Comparison of ENCODE assay signal across 8 cellular contexts in the genomic region with DNA sequence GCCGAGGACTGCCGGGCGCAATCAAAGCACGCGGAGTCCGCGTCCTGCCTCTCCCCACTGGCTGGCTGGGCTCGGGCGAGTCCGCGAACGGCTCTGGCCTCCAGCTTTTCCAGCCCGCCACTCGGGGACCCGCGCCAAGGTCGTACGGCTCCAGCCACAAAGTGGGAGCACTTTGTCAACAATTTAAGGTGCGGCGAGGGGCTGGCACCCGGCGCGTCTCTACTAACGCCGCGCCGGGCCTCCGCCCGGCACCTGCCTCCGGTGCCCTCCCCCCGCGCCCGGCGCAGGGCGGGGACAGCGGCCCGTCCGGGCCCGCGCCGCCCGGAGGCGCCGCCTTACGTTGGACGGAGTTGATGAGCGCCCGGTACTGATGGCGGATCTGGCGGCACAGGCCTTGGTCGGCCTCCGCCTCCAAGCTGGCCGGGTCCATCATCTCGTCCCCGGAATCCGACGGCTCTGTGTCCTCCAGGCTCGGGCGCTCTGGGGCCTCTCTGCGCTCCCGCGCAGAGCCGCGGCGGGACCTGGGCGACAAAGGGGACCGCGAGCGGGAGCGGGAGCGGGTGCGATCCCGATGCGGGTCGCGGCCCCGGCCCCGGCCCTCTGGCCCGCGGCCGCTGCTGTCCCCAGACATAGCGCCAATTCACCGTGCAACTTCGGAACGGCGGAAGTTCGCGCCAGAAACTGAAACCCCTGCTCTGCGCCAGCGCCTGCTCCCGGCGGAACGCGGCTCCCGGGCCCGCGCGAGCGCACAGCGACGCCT. TPM values are rescaled to one million over a fixed set of nuclear protein-coding genes. Genes with fewer than 3 reads are reported as not detected.
DNase-seq lines count a peak whose midpoint lies in the region; TF ChIP-seq lines count a peak whose summit lies in the region.

TSS of gene NSMCE4A (minus strand) at position 683 of the 760 bp plus-strand sequence. CDS start at position 631, 52 bp downstream.

- H3K9me3 ChIP-seq in GM23248 (ENCODE audit: low read depth) (no peaks in the 10 kb centered on the region), Karpas-422 (ENCODE audit: low read length) (0 out of 2 replicates have a peak, but pooled peaks cover 3% of the 10 kb centered on the region), adipocyte (ENCODE audit: control insufficient read depth, low read length) (no peaks in the 10 kb centered on the region), transverse colon (no peaks in the 10 kb centered on the region)

- H3K4me3 ChIP-seq in GM23248 (peak within 1 kb of the TSS; percentile 92), Karpas-422 (ENCODE audit: low read length) (peak within 1 kb of the TSS; percentile 96), adipocyte (ENCODE audit: low read length) (peak within 1 kb of the TSS; percentile 85), transverse colon (peak within 1 kb of the TSS; percentile 84 to 99 (median 94))

- H3K27me3 ChIP-seq in GM23248 (replicated peaks; ENCODE audit: insufficient read depth) (no peaks in the 10 kb centered on the region), Karpas-422 (ENCODE audit: low read length) (no peaks in the 10 kb centered on the region), adipocyte (replicated peaks; ENCODE audit: control insufficient read depth, insufficient read depth, low read length) (no peaks in the 10 kb centered on the region), transverse colon (no peaks in the 10 kb centered on the region)

- H4K20me1 ChIP-seq in GM23248 (ENCODE audit: insufficient read depth) (no peaks in the 10 kb centered on the region), Karpas-422 (ENCODE audit: insufficient read depth, low read depth, low read length) (peaks cover 9% of the 10 kb centered on the region; the same call in 1 of the 2 replicates)

- H2AFZ ChIP-seq in GM23248 (peak within 1 kb of the TSS; percentile 95), Karpas-422 (ENCODE audit: low read length) (peak within 1 kb of the TSS; percentile 92)

- TF ChIP-seq EP300 in transverse colon (IDR thresholded peaks at IDR 0.05; ENCODE audit: low read depth) = no peak

- H3K36me3 ChIP-seq in GM23248 (ENCODE audit: low read depth) (no peaks in the 10 kb centered on the region), Karpas-422 (ENCODE audit: insufficient read depth, low read length) (peaks cover 13% of the 10 kb centered on the region; the same call in 1 of the 2 replicates), adipocyte (ENCODE audit: control insufficient read depth, insufficient read depth, low read length, severe bottlenecking) (peaks cover 4% of the 10 kb centered on the region), transverse colon (peaks cover 0 to 11% (median 5%) of the 10 kb centered on the region in 4 donors)

- H3K4me2 ChIP-seq in GM23248 (ENCODE audit: unreplicated experiment) = peak within 1 kb of the TSS; percentile 93
- peak within 1 kb of the TSS; percentile 87 for H3K4me2 ChIP-seq in Karpas-422 (ENCODE audit: low read depth, low read length, poor library complexity, severe bottlenecking)

- H3K9me2 ChIP-seq in GM23248 (ENCODE audit: insufficient read depth) (no peaks in the 10 kb centered on the region), Karpas-422 (replicated peaks; ENCODE audit: insufficient read depth, low read length) (no peaks in the 10 kb centered on the region)

- in situ Hi-C loops in GM23248 (cut with MboI) = no loop called here
- in situ Hi-C loops in transverse colon (cut with MboI; ENCODE audit: low pct_ligation_motif_present in 1 of 4, low pct_unique_long_range_greater_than_20kb in 1 of 4, low sequenced_read_pairs in 3 of 4) = no loop called here

- peak within 1 kb of the TSS; percentile 71 for H3K27ac ChIP-seq in GM23248
- peak within 1 kb of the TSS; percentile 88 for H3K27ac ChIP-seq in Karpas-422 (ENCODE audit: low read length)
- H3K27ac ChIP-seq in transverse colon = peak within 1 kb of the TSS; percentile 98 to 100 (median 100)

- H3K79me2 ChIP-seq in GM23248 (ENCODE audit: insufficient read depth) = peaks cover 17% of the 10 kb centered on the region; the same call in 1 of the 2 replicates
- peaks cover 38% of the 10 kb centered on the region for H3K79me2 ChIP-seq in Karpas-422 (ENCODE audit: low read length)

- WGBS in GM23248 (ENCODE audit: low coverage in 1 of 2, low lambda C conversion rate in 2 of 2, missing lambda C conversion rate in 2 of 2), 2 experiments = 1% methylated on average over 43 to 99 of the region's 101 CpGs
- WGBS in transverse colon (ENCODE audit: low coverage in 1 of 2), 2 donors = 1% methylated on average over 57 of the region's 101 CpGs; no CpG with 5 or more reads in 1 of the 2 donors

- H3K9ac ChIP-seq in GM23248 = peak within 1 kb of the TSS; percentile 91
- H3K9ac ChIP-seq in Karpas-422 (ENCODE audit: low read length) = peak within 1 kb of the TSS; percentile 100
- H3K9ac ChIP-seq in adipocyte (ENCODE audit: low read length) = peak within 1 kb of the TSS; percentile 93

- H3F3A ChIP-seq in GM23248 (ENCODE audit: insufficient read depth) = peaks cover 6% of the 10 kb centered on the region; the same call in 1 of the 2 replicates

- peak; percentile 79 for TF ChIP-seq POLR2A in transverse colon (IDR thresholded peaks at IDR 0.05)

- DNase-seq in GM04504 (ENCODE audit: low read depth) (peak; percentile 40), GM23248 (peak; percentile 88), Karpas-422 (peak; percentile 92), T follicular helper cell (ENCODE audit: low read depth) (peak; percentile 39), adipocyte (ENCODE audit: low read depth) (peak; percentile 91), cardiac septum (ENCODE audit: low spot score) (peak; percentile 91), posterior cingulate gyrus (peak; percentile 63 to 96 (median 70)), transverse colon (peak; percentile 82)

- peak in 4 of 5 experiments; percentile 66 to 75 (median 70) for TF ChIP-seq CTCF in transverse colon (IDR thresholded peaks at IDR 0.05)

- intact Hi-C loops in cardiac septum (cut with DNase I) (loop anchor here (2.0 to 5.0 kb wide), 3 partner anchors 47 to 138 kb away; partner anchors contain the start of gene ATE1), posterior cingulate gyrus (cut with DNase I) (loop anchor here (1.0 kb wide), 1 partner anchor 46 kb away; the partner anchor contains the start of gene ATE1), transverse colon (cut with DNase I; ENCODE audit: low total_unique reads) (loop anchor here (2.0 to 10.0 kb wide), 2 partner anchors 70 to 138 kb away; no protein-coding TSS in a partner anchor)

- H3K4me1 ChIP-seq in GM23248 (ENCODE audit: insufficient read depth) = peaks cover 5% of the 10 kb centered on the region; the same call in 1 of the 2 replicates
- H3K4me1 ChIP-seq in Karpas-422 (ENCODE audit: low read length) = peaks cover 13% of the 10 kb centered on the region
- peaks cover 8% of the 10 kb centered on the region for H3K4me1 ChIP-seq in adipocyte (ENCODE audit: control insufficient read depth, insufficient read depth, low read length)
- peaks cover 11 to 22% (median 19%) of the 10 kb centered on the region in 4 donors for H3K4me1 ChIP-seq in transverse colon

RNA-seq across cellular contexts. Expression of gene NSMCE4A, which starts in this region (rescaled TPM):
- 29.2 and 37.9 TPM in 2 replicates for total RNA-seq in GM23248 (2014; rRNA removed; shearing (Covaris generic))
- 25.6 and 26.3 TPM in 2 replicates for polyA plus RNA-seq in GM23248 (2016; fragmentation: Nextera tagmentation; extraction: Ambion mirVana)
- total RNA-seq in Karpas-422 (2014; rRNA removed; shearing (Covaris generic); ENCODE audit: low replicate concordance) = 105 and 108 TPM in 2 replicates
- total RNA-seq in cardiac septum = 29.0 TPM
- total RNA-seq in transverse colon = 100 to 1,000 TPM in 2 of 4 donors, 10 to 100 TPM in 2; 71.1 to 152 (median 92.7) TPM

Comparison
In these comparisons a context has a peak if more than half of its experiments do, and no peak if none do; other contexts are left out.
1. Peak in every context shown above with its lines: DNase-seq, H3K4me3 ChIP-seq and H3K27ac ChIP-seq.
2. DNase-seq: peak in every context shown above with its lines; median percentile 92 in Karpas-422; 91 in adipocyte; 91 in cardiac septum; 88 in GM23248; 82 in transverse colon; 70 in posterior cingulate gyrus; 40 in GM04504; 39 in T follicular helper cell.